Comparison of ENCODE assay signal across 1 cellular context in the genomic region with DNA sequence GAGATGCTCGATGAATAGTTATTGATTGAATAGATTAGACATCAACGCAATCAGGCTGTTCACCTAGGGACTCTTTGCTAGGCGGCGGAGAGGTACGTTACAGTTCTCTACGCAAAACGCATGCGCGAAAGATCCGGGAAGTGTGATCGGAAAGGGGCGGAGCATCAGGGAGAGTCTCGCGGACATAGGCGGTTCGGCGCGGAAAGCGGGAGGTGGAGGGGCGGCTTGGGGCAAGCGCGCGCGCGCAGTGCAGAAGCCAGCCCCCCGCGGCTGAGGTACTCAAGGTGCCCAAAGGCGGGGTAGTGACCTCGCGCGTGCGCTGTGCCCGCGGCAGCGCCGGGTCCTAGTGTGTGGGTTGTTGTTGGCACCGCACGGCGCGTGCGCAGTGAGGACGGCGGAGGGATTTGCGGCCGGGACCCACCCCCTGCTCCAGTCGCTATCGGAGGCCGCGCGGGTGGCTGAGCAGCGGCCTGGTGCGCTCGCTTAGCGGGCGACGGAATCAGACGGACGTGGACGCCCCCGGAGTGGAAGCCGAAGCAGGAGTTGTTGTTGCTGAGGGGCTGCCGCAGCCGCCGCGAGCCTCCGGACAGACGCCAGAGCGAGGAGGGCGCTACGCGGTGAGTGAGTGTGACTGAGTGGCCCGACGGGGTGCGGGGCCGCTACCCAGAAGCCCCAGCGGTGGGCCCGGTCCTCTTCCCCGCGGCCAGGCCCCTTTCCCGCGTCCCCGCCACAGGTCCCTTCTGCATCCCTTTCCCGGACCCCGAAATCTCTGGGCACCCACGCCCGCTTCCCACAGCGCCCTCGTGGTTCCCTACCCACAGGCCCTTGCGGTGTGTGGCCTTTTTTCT.
TF ChIP-seq lines count a peak whose summit lies in the region.

A gene with protein sequence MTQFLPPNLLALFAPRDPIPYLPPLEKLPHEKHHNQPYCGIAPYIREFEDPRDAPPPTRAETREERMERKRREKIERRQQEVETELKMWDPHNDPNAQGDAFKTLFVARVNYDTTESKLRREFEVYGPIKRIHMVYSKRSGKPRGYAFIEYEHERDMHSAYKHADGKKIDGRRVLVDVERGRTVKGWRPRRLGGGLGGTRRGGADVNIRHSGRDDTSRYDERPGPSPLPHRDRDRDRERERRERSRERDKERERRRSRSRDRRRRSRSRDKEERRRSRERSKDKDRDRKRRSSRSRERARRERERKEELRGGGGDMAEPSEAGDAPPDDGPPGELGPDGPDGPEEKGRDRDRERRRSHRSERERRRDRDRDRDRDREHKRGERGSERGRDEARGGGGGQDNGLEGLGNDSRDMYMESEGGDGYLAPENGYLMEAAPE (plus strand): TSS at position 432 of the 848 bp plus-strand sequence. CDS start 964 bp downstream, outside the sequence.

TF ChIP-seq in HEK293, 187 proteins besides CTCF, POLR2A, EP300 and RAD21 (continued from another document and continues in another):
- TF ChIP-seq, protein P1, sequence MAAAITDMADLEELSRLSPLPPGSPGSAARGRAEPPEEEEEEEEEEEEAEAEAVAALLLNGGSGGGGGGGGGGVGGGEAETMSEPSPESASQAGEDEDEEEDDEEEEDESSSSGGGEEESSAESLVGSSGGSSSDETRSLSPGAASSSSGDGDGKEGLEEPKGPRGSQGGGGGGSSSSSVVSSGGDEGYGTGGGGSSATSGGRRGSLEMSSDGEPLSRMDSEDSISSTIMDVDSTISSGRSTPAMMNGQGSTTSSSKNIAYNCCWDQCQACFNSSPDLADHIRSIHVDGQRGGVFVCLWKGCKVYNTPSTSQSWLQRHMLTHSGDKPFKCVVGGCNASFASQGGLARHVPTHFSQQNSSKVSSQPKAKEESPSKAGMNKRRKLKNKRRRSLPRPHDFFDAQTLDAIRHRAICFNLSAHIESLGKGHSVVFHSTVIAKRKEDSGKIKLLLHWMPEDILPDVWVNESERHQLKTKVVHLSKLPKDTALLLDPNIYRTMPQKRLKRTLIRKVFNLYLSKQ (tag by site-specific recombination; IDR thresholded peaks at IDR 0.05; ENCODE audit: borderline replicate concordance), result 0 out of 2 replicates have a peak, but pooled peaks have one; percentile 25
- 0 out of 2 replicates have a peak, but pooled peaks have one; percentile 43 for TF ChIP-seq HOXD13 (CRISPR knock-in tag; IDR thresholded peaks at IDR 0.05; ENCODE audit: borderline replicate concordance)
- TF ChIP-seq ZNF24 (tag by site-specific recombination; IDR thresholded peaks at IDR 0.05), result peak; percentile 79; the same call in 1 of the 2 replicates
- no peak for TF ChIP-seq ZNF350 (tag by site-specific recombination; IDR thresholded peaks at IDR 0.05)
- TF ChIP-seq ZNF76 (tag by site-specific recombination; IDR thresholded peaks at IDR 0.05; ENCODE audit: borderline replicate concordance, low read depth), result peak; percentile 97; the same call in 1 of the 2 replicates
- TF ChIP-seq, protein P2, sequence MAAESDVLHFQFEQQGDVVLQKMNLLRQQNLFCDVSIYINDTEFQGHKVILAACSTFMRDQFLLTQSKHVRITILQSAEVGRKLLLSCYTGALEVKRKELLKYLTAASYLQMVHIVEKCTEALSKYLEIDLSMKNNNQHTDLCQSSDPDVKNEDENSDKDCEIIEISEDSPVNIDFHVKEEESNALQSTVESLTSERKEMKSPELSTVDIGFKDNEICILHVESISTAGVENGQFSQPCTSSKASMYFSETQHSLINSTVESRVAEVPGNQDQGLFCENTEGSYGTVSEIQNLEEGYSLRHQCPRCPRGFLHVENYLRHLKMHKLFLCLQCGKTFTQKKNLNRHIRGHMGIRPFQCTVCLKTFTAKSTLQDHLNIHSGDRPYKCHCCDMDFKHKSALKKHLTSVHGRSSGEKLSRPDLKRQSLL (tag by site-specific recombination; IDR thresholded peaks at IDR 0.05), result peak; percentile 60; the same call in 1 of the 2 replicates
- TF ChIP-seq ZNF302 (tag by site-specific recombination; IDR thresholded peaks at IDR 0.05; ENCODE audit: low read depth), result 0 out of 2 replicates have a peak, but pooled peaks have one; percentile 23
- TF ChIP-seq ZNF768 (tag by site-specific recombination; IDR thresholded peaks at IDR 0.05), result no peak; the same call in 1 of the 2 replicates
- TF ChIP-seq ZNF214 (tag by site-specific recombination; IDR thresholded peaks at IDR 0.05; ENCODE audit: borderline replicate concordance), result no peak
- peak; percentile 85; the same call in 1 of the 2 replicates for TF ChIP-seq ZNF324 (tag by site-specific recombination; IDR thresholded peaks at IDR 0.05)
- peak; percentile 96 for TF ChIP-seq ZNF335 (tag by site-specific recombination; conservative IDR thresholded peaks at IDR 0.05)
- TF ChIP-seq, protein P3, sequence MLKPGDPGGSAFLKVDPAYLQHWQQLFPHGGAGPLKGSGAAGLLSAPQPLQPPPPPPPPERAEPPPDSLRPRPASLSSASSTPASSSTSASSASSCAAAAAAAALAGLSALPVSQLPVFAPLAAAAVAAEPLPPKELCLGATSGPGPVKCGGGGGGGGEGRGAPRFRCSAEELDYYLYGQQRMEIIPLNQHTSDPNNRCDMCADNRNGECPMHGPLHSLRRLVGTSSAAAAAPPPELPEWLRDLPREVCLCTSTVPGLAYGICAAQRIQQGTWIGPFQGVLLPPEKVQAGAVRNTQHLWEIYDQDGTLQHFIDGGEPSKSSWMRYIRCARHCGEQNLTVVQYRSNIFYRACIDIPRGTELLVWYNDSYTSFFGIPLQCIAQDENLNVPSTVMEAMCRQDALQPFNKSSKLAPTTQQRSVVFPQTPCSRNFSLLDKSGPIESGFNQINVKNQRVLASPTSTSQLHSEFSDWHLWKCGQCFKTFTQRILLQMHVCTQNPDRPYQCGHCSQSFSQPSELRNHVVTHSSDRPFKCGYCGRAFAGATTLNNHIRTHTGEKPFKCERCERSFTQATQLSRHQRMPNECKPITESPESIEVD (tag by site-specific recombination; IDR thresholded peaks at IDR 0.05), result no peak
- peak; percentile 70; the same call in 1 of the 2 replicates for TF ChIP-seq ZNF777 (tag by site-specific recombination; IDR thresholded peaks at IDR 0.05; ENCODE audit: borderline replicate concordance)
- TF ChIP-seq, protein P4, sequence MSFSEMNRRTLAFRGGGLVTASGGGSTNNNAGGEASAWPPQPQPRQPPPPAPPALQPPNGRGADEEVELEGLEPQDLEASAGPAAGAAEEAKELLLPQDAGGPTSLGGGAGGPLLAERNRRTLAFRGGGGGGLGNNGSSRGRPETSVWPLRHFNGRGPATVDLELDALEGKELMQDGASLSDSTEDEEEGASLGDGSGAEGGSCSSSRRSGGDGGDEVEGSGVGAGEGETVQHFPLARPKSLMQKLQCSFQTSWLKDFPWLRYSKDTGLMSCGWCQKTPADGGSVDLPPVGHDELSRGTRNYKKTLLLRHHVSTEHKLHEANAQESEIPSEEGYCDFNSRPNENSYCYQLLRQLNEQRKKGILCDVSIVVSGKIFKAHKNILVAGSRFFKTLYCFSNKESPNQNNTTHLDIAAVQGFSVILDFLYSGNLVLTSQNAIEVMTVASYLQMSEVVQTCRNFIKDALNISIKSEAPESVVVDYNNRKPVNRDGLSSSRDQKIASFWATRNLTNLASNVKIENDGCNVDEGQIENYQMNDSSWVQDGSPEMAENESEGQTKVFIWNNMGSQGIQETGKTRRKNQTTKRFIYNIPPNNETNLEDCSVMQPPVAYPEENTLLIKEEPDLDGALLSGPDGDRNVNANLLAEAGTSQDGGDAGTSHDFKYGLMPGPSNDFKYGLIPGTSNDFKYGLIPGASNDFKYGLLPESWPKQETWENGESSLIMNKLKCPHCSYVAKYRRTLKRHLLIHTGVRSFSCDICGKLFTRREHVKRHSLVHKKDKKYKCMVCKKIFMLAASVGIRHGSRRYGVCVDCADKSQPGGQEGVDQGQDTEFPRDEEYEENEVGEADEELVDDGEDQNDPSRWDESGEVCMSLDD (tag by site-specific recombination; IDR thresholded peaks at IDR 0.05), result peak; percentile 86; the same call in 1 of the 2 replicates
- TF ChIP-seq ZNF23 (tag by site-specific recombination; IDR thresholded peaks at IDR 0.05; ENCODE audit: borderline replicate concordance), result peak; percentile 53; the same call in 1 of the 2 replicates
- 0 out of 2 replicates have a peak, but pooled peaks have one; percentile 23 for TF ChIP-seq ZNF623 (tag by site-specific recombination; IDR thresholded peaks at IDR 0.05)
- TF ChIP-seq WT1 (tag by site-specific recombination; IDR thresholded peaks at IDR 0.05), result peak; percentile 16; the same call in 1 of the 2 replicates
- TF ChIP-seq ZNF658 (tag by site-specific recombination; IDR thresholded peaks at IDR 0.05), result no peak
- TF ChIP-seq, protein P5, sequence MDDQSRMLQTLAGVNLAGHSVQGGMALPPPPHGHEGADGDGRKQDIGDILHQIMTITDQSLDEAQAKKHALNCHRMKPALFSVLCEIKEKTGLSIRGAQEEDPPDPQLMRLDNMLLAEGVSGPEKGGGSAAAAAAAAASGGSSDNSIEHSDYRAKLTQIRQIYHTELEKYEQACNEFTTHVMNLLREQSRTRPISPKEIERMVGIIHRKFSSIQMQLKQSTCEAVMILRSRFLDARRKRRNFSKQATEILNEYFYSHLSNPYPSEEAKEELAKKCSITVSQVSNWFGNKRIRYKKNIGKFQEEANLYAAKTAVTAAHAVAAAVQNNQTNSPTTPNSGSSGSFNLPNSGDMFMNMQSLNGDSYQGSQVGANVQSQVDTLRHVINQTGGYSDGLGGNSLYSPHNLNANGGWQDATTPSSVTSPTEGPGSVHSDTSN (CRISPR knock-in tag; IDR thresholded peaks at IDR 0.05), result no peak
- peak; percentile 78; the same call in 1 of the 2 replicates for TF ChIP-seq KLF10 (tag by site-specific recombination; IDR thresholded peaks at IDR 0.05)
- TF ChIP-seq ZNF596 (tag by site-specific recombination; IDR thresholded peaks at IDR 0.05), result no peak
- peak; percentile 51; the same call in 1 of the 2 replicates for TF ChIP-seq ZNF366 (tag by site-specific recombination; conservative IDR thresholded peaks at IDR 0.05)
- TF ChIP-seq ZNF48 (tag by site-specific recombination; IDR thresholded peaks at IDR 0.05), result no peak
- TF ChIP-seq ZBTB1 (tag by site-specific recombination; IDR thresholded peaks at IDR 0.05), result 0 out of 2 replicates have a peak, but pooled peaks have one; percentile 18
- no peak for TF ChIP-seq ZNF394 (tag by site-specific recombination; IDR thresholded peaks at IDR 0.05; ENCODE audit: borderline replicate concordance)
- no peak for TF ChIP-seq ZNF112 (tag by site-specific recombination; IDR thresholded peaks at IDR 0.05)
- TF ChIP-seq ZFP41 (tag by site-specific recombination; IDR thresholded peaks at IDR 0.05; ENCODE audit: borderline replicate concordance), result no peak
- no peak for TF ChIP-seq ZNF155 (tag by site-specific recombination; IDR thresholded peaks at IDR 0.05)
- TF ChIP-seq, protein P6, sequence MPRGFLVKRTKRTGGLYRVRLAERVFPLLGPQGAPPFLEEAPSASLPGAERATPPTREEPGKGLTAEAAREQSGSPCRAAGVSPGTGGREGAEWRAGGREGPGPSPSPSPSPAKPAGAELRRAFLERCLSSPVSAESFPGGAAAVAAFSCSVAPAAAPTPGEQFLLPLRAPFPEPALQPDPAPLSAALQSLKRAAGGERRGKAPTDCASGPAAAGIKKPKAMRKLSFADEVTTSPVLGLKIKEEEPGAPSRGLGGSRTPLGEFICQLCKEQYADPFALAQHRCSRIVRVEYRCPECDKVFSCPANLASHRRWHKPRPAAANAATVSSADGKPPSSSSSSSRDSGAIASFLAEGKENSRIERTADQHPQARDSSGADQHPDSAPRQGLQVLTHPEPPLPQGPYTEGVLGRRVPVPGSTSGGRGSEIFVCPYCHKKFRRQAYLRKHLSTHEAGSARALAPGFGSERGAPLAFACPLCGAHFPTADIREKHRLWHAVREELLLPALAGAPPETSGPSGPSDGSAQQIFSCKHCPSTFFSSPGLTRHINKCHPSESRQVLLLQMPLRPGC (tag by site-specific recombination; IDR thresholded peaks at IDR 0.05), result peak; percentile 82
- no peak for TF ChIP-seq ZNF555 (tag by site-specific recombination; conservative IDR thresholded peaks at IDR 0.05)
- TF ChIP-seq, protein P7, sequence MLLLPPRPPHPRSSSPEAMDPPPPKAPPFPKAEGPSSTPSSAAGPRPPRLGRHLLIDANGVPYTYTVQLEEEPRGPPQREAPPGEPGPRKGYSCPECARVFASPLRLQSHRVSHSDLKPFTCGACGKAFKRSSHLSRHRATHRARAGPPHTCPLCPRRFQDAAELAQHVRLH (tag by site-specific recombination; IDR thresholded peaks at IDR 0.05), result peak; percentile 89
- TF ChIP-seq ZNF624 (tag by site-specific recombination; IDR thresholded peaks at IDR 0.05), result no peak
- no peak for TF ChIP-seq ZNF510 (tag by site-specific recombination; IDR thresholded peaks at IDR 0.05; ENCODE audit: insufficient replicate concordance)
- peak; percentile 95 for TF ChIP-seq SP3 (tag by site-specific recombination; IDR thresholded peaks at IDR 0.05)
- TF ChIP-seq ZNF16 (tag by site-specific recombination; IDR thresholded peaks at IDR 0.05; ENCODE audit: low read depth), result no peak
- no peak for TF ChIP-seq PRDM1 (tag by site-specific recombination; IDR thresholded peaks at IDR 0.05)
- peak; percentile 81 for TF ChIP-seq ZNF843 (tag by site-specific recombination; IDR thresholded peaks at IDR 0.05)
- 0 out of 2 replicates have a peak, but pooled peaks have one; percentile 10 for TF ChIP-seq BCL11A (tag by site-specific recombination; IDR thresholded peaks at IDR 0.05; ENCODE audit: low read depth)
- peak; percentile 73 for TF ChIP-seq ZNF610 (tag by site-specific recombination; IDR thresholded peaks at IDR 0.05; ENCODE audit: borderline replicate concordance)
- no peak for TF ChIP-seq ZNF830 (tag by site-specific recombination; IDR thresholded peaks at IDR 0.05; ENCODE audit: low read depth)
- peak; percentile 63; the same call in 1 of the 2 replicates for TF ChIP-seq ZSCAN23 (tag by site-specific recombination; IDR thresholded peaks at IDR 0.05)
- TF ChIP-seq ZNF677 (tag by site-specific recombination; IDR thresholded peaks at IDR 0.05), result no peak
- TF ChIP-seq YY2 (tag by site-specific recombination; IDR thresholded peaks at IDR 0.05), result peak; percentile 76
- no peak for TF ChIP-seq ZNF114 (tag by site-specific recombination; IDR thresholded peaks at IDR 0.05)
- TF ChIP-seq KLF1 (tag by site-specific recombination; IDR thresholded peaks at IDR 0.05), result peak; percentile 70
- no peak for TF ChIP-seq ZNF529 (tag by site-specific recombination; IDR thresholded peaks at IDR 0.05; ENCODE audit: insufficient replicate concordance)
- 0 out of 2 replicates have a peak, but pooled peaks have one; percentile 36 for TF ChIP-seq ZNF423 (tag by site-specific recombination; IDR thresholded peaks at IDR 0.05)
- TF ChIP-seq, protein P8, sequence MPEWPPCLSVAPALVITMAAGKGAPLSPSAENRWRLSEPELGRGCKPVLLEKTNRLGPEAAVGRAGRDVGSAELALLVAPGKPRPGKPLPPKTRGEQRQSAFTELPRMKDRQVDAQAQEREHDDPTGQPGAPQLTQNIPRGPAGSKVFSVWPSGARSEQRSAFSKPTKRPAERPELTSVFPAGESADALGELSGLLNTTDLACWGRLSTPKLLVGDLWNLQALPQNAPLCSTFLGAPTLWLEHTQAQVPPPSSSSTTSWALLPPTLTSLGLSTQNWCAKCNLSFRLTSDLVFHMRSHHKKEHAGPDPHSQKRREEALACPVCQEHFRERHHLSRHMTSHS (tag by site-specific recombination; IDR thresholded peaks at IDR 0.05), result no peak; the same call in 1 of the 2 replicates
- TF ChIP-seq ZNF701 (tag by site-specific recombination; IDR thresholded peaks at IDR 0.05), result no peak
- TF ChIP-seq ZNF530 (tag by site-specific recombination; IDR thresholded peaks at IDR 0.05; ENCODE audit: low read depth), result no peak
